8 cellular contexts compared by ENCODE assay signal in genomic region chr17:80544655-80545498, GRCh38. TPM values are rescaled to one million over a fixed set of nuclear protein-coding genes. Genes with fewer than 3 reads are reported as not detected.
DNase-seq lines count a peak whose midpoint lies in the region; ATAC-seq lines count a peak whose summit lies in the region.

TSS of gene RPTOR (plus strand) at chr17:80544838. CDS start at chr17:80545630, 792 bp downstream.

- peak within 1 kb of the TSS; percentile 97 for H3K27ac Mint-ChIP-seq in activated naive CD4-positive, alpha-beta T cell treated with anti-CD3 and anti-CD28 coated beads, Interleukin-2, amount 50 U/mL, for 24 hours

- no peaks in the 10 kb centered on the region for H3K36me3 Mint-ChIP-seq in activated naive CD4-positive, alpha-beta T cell treated with anti-CD3 and anti-CD28 coated beads, Interleukin-2, amount 50 U/mL, for 24 hours

- no peaks in the 10 kb centered on the region for H3K9me3 Mint-ChIP-seq in activated naive CD4-positive, alpha-beta T cell treated with anti-CD3 and anti-CD28 coated beads, Interleukin-2, amount 50 U/mL, for 24 hours

- DNase-seq in COLO829 (ENCODE audit: low spot score) (peak; percentile 91), NCI-H1048 (lab: John Stamatoyannopoulos, UW) (peak; percentile 72), SKM-1 (lab: John Stamatoyannopoulos, UW; ENCODE audit: unreplicated experiment) (peak; percentile 75), glomerular endothelial cell (ENCODE audit: extremely low read depth, low read depth, low spot score) (peak; percentile 60), nucleus accumbens (lab: John Stamatoyannopoulos, UW) (peak in 55 of 56 donors; percentile 19 to 97 (median 89)), substantia nigra (lab: John Stamatoyannopoulos, UW) (peak; percentile 28 to 95 (median 86))

- peak within 1 kb of the TSS; percentile 88 for H3K27ac ChIP-seq in substantia nigra (ENCODE audit: low read depth, low read length, poor library complexity, severe bottlenecking)

- peak; percentile 75 for ATAC-seq in GM21723 (IDR thresholded peaks at IDR 0.05; ENCODE audit: unreplicated experiment)

- H3K27me3 Mint-ChIP-seq in activated naive CD4-positive, alpha-beta T cell treated with anti-CD3 and anti-CD28 coated beads, Interleukin-2, amount 50 U/mL, for 24 hours, result peaks cover 3% of the 10 kb centered on the region

- H3K4me1 Mint-ChIP-seq in activated naive CD4-positive, alpha-beta T cell treated with anti-CD3 and anti-CD28 coated beads, Interleukin-2, amount 50 U/mL, for 24 hours, result peaks cover 29% of the 10 kb centered on the region

- H3K4me3 Mint-ChIP-seq in activated naive CD4-positive, alpha-beta T cell treated with anti-CD3 and anti-CD28 coated beads, Interleukin-2, amount 50 U/mL, for 24 hours, result peak within 1 kb of the TSS; percentile 93

RNA-seq across cellular contexts. Expression of gene RPTOR, which starts in this region (rescaled TPM):
- 25.1 and 37.5 TPM in 2 replicates for total RNA-seq in glomerular endothelial cell

Comparison
In these comparisons a context has a peak if more than half of its experiments do, and no peak if none do; other contexts are left out.
1. Peak in every context shown above with its lines: DNase-seq, ATAC-seq and H3K27ac ChIP-seq.